Comparison of ENCODE assay signal across 12 cellular contexts in the genomic region with DNA sequence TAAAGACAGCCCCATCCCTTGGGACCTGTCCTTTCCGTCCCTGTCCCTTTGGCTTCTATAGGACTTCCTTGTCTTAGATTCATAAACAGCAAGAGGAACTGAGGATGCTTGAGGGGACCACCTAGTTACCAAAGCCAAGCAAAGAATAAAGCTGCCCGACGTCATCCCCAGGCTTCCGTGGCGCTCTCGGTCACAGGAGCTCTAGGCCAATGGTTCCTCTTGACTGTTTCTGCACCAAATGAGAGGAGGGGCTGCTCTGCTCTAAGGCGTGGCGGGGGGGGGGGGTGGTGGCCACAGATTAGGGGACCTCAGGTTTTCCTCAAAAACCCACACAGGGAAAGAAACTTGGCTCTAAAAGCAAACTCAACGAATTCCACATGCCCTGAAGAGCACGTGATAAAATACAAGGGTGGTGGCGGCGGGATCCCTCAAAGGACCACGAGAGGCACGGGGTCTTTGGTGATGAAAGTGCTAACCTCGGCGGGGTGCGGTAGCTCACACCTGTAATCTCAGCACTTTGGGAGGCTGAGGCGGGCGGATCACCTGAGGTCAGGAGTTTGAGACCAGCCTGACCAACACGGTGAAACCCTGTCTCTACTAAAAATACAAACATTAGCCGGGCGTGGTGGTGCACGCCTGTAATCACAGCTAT. TPM values are rescaled to one million over a fixed set of nuclear protein-coding genes. Genes with fewer than 3 reads are reported as not detected.
DNase-seq lines count a peak whose midpoint lies in the region; ATAC-seq and TF ChIP-seq lines count a peak whose summit lies in the region.
"Had no signal": no experiment of that assay in that cellular context is flagged by ENCODE, and none has a peak within 500 bp of the region (broad histone marks: within the 10 kb centered on the region; RNA-seq: fewer than 3 reads in every experiment).

No MANE protein-coding gene starts in this region.

- H3K4me3 ChIP-seq in OCI-LY7 (ENCODE audit: low read depth, low read length, poor library complexity, severe bottlenecking) = peak overlapping the region; percentile 66
- H3K4me3 ChIP-seq: uterus had no signal

- DNase-seq in stimulated activated naive CD4-positive, alpha-beta T cell (lab: John Stamatoyannopoulos, UW) = peak in 4 of 6 experiments; percentile 49 to 60 (median 55)
- DNase-seq in stimulated activated naive CD4-positive, alpha-beta T cell treated with Interleukin-2 at 50 U/mL for 16 hours (lab: John Stamatoyannopoulos, UW) = no peak
- DNase-seq in OCI-LY7 (ENCODE audit: low spot score) (no peak), endothelial cell (ENCODE audit: low spot score) (no peak), iPS-NIHi7 (ENCODE audit: extremely low spot score) (no peak), iPS-NIHi11 (ENCODE audit: low spot score) (no peak), amniotic stem cell (lab: John Stamatoyannopoulos, UW) (no peak)
- DNase-seq: DMS 273 treated with DMSO at 0.1 percent for 48 hours, NCI-H345, uterus had no signal

- H3K27ac Mint-ChIP-seq in endothelial cell (ENCODE audit: unreplicated experiment) = no peak overlapping the region

- H3K4me1 Mint-ChIP-seq in endothelial cell (ENCODE audit: unreplicated experiment) = peaks cover 55% of the 10 kb centered on the region

- no peak overlapping the region for H2AFZ ChIP-seq in OCI-LY7 (ENCODE audit: low read length)

- H3K36me3 Mint-ChIP-seq in endothelial cell (ENCODE audit: low read depth, unreplicated experiment) = peaks cover 34% of the 10 kb centered on the region

- no peaks in the 10 kb centered on the region for H3K9me2 ChIP-seq in OCI-LY7 (ENCODE audit: insufficient read depth, low read length)

- peak overlapping the region; percentile 95 for H3K4me2 ChIP-seq in OCI-LY7 (ENCODE audit: low read length)

- TF ChIP-seq CTCF in OCI-LY7 (conservative IDR thresholded peaks at IDR 0.05; ENCODE audit: low read length) = no peak
- TF ChIP-seq CTCF in endothelial cell (IDR thresholded peaks at IDR 0.05; ENCODE audit: unreplicated experiment) = no peak

- no TSS peak for BruUV-seq in OCI-LY7 (replicated peaks; lab: Mats Ljungman, UMichigan)

- intact Hi-C loops in OCI-LY7 (cut with micrococcal nuclease; ENCODE audit: unreplicated experiment) = loop anchor here (1.0 to 2.0 kb wide), 2 partner anchors 100 to 152 kb away; no protein-coding TSS in a partner anchor

- CTCF ChIA-PET in OCI-LY7 (lab: Charles Lee; ENCODE audit: unreplicated experiment) = interaction anchor here (0.6 kb wide), 1 partner anchor 179 kb away, joined by 4 read pairs; no protein-coding TSS in a partner anchor

- H3K79me2 ChIP-seq in OCI-LY7 (ENCODE audit: insufficient read depth, low read depth, low read length) = peaks cover 14% of the 10 kb centered on the region; the same call in 1 of the 2 replicates

- H3K27me3 Mint-ChIP-seq in endothelial cell (ENCODE audit: unreplicated experiment) = peaks cover 15% of the 10 kb centered on the region

- no peaks in the 10 kb centered on the region for H3K9me3 Mint-ChIP-seq in endothelial cell (ENCODE audit: unreplicated experiment)

- peak overlapping the region; percentile 86 for H3K4me3 Mint-ChIP-seq in endothelial cell (ENCODE audit: unreplicated experiment)

- 0 out of 2 replicates have a peak, but pooled peaks cover 6% of the 10 kb centered on the region for H4K20me1 ChIP-seq in OCI-LY7 (ENCODE audit: insufficient read depth, low read length)

- ATAC-seq in GM18870 (IDR thresholded peaks at IDR 0.05; ENCODE audit: unreplicated experiment) = no peak
- ATAC-seq: HCT116 had no signal

- POLR2A ChIA-PET in OCI-LY7 (lab: Charles Lee) = interaction anchor here (0.7 to 2.9 kb wide), 12 partner anchors 10 to 156 kb away, joined by 3 to 17 read pairs (median 5); no protein-coding TSS in a partner anchor

- H3K9me3 ChIP-seq in OCI-LY7 (ENCODE audit: low read length) = peaks cover 4% of the 10 kb centered on the region; the same call in 1 of the 2 replicates
- H3K9me3 ChIP-seq: uterus had no signal

- H3K4me1 ChIP-seq in OCI-LY7 (ENCODE audit: insufficient read depth, low read length, poor library complexity, severe bottlenecking) = peaks cover 90% of the 10 kb centered on the region

- H3K27ac ChIP-seq in OCI-LY7 (ENCODE audit: low read depth, low read length, poor library complexity, severe bottlenecking) = peak overlapping the region; percentile 93
- H3K27ac ChIP-seq: uterus had no signal

- H3K36me3 ChIP-seq in OCI-LY7 (ENCODE audit: insufficient read depth, low read length) = peaks cover 53% of the 10 kb centered on the region
- H3K36me3 ChIP-seq: uterus had no signal

RNA-seq across cellular contexts. Expression of a gene that starts 53.7 kb away (rescaled TPM):
- 14.4 and 15.5 TPM in 2 replicates for total RNA-seq in OCI-LY7 (2014; rRNA removed; shearing (Covaris generic))
- total RNA-seq in OCI-LY7 (2022) (24.1 and 26.1 TPM in 2 replicates), endothelial cell (ENCODE audit: unreplicated experiment) (21.7 TPM)

RNA-seq across cellular contexts. Expression of a gene that starts 53.9 kb away (rescaled TPM):
- total RNA-seq in OCI-LY7 (2014; rRNA removed; shearing (Covaris generic)) = 49.4 and 57.6 TPM in 2 replicates
- 60.6 and 62.4 TPM in 2 replicates for total RNA-seq in OCI-LY7 (2022)
- 29.1 TPM for total RNA-seq in endothelial cell (ENCODE audit: unreplicated experiment)

Comparison
In these comparisons a context has a peak if more than half of its experiments do, and no peak if none do; other contexts are left out.
1. DNase-seq: peak in stimulated activated naive CD4-positive, alpha-beta T cell (4 of 6); none in stimulated activated naive CD4-positive, alpha-beta T cell treated with Interleukin-2 at 50 U/mL for 16 hours (single experiment), OCI-LY7 (single experiment), endothelial cell (single experiment), iPS-NIHi7 (single experiment), iPS-NIHi11 (single experiment) and amniotic stem cell (single experiment).